33 cellular contexts compared by ENCODE assay signal in genomic region chr6:99177736-99178135, GRCh38.
"Had no signal": no experiment of that assay in that cellular context is flagged by ENCODE, and none has a peak within 500 bp of the region (broad histone marks: within the 10 kb centered on the region; RNA-seq: fewer than 3 reads in every experiment).

No MANE protein-coding gene starts in this region.

- H3K4me1 Mint-ChIP-seq: activated CD4-positive, alpha-beta T cell treated with anti-CD3 and anti-CD28 coated beads for 36 hours; activated CD4-positive, alpha-beta T cell treated with anti-CD3 and anti-CD28 coated beads, Interleukin-2, amount 10 ng/mL, durations not matched to agents 24 days and 14 days; activated CD8-positive, alpha-beta memory T cell treated with anti-CD3 and anti-CD28 coated beads, Interleukin-2, amount 10 ng/mL, durations not matched to agents 7 days and 5 days; activated naive CD4-positive, alpha-beta T cell treated with anti-CD3 and anti-CD28 coated beads, Interleukin-2, amount 50 U/mL, for 24 hours; activated naive CD8-positive, alpha-beta T cell treated with anti-CD3 and anti-CD28 coated beads for 36 hours; activated naive CD8-positive, alpha-beta T cell treated with anti-CD3 and anti-CD28 coated beads, Interleukin-2, amount 50 U/mL, for 24 hours had no signal

- H3K27me3 Mint-ChIP-seq: activated CD4-positive, alpha-beta T cell treated with anti-CD3 and anti-CD28 coated beads, Interleukin-2, amount 10 ng/mL, durations not matched to agents 24 days and 14 days; activated CD8-positive, alpha-beta memory T cell treated with anti-CD3 and anti-CD28 coated beads, Interleukin-2, amount 10 ng/mL, durations not matched to agents 7 days and 5 days; activated naive CD4-positive, alpha-beta T cell treated with anti-CD3 and anti-CD28 coated beads, Interleukin-2, amount 50 U/mL, for 24 hours; activated naive CD8-positive, alpha-beta T cell treated with anti-CD3 and anti-CD28 coated beads for 36 hours; activated naive CD8-positive, alpha-beta T cell treated with anti-CD3 and anti-CD28 coated beads, Interleukin-2, amount 50 U/mL, for 24 hours had no signal

- ATAC-seq: activated CD4-positive, alpha-beta T cell treated with anti-CD3 and anti-CD28 coated beads for 36 hours; activated CD8-positive, alpha-beta memory T cell treated with anti-CD3 and anti-CD28 coated beads, Interleukin-2, amount 10 ng/mL, durations not matched to agents 7 days and 5 days; activated CD8-positive, alpha-beta T cell treated with anti-CD3 and anti-CD28 coated beads, Interleukin-2, amount 10 ng/mL, durations not matched to agents 7 days and 5 days; activated naive CD8-positive, alpha-beta T cell treated with anti-CD3 and anti-CD28 coated beads, Interleukin-2, amount 50 U/mL, for 24 hours; gastrocnemius medialis; heart left ventricle had no signal

- H3K9me3 ChIP-seq: adrenal gland, ascending aorta, colonic mucosa had no signal

- DNase-seq: activated CD4-positive, alpha-beta memory T cell treated with anti-CD3 and anti-CD28 coated beads for 36 hours; activated CD4-positive, alpha-beta T cell treated with anti-CD3 and anti-CD28 coated beads for 36 hours; activated CD4-positive, alpha-beta T cell treated with anti-CD3 and anti-CD28 coated beads, Interleukin-2, amount 10 ng/mL, durations not matched to agents 24 days and 14 days; activated CD4-positive, CD25-positive, alpha-beta regulatory T cell; activated CD4-positive, CD25-positive, alpha-beta regulatory T cell treated with anti-CD3 and anti-CD28 coated beads, Interleukin-2, amount 50 U/mL, for 72 hours; activated CD8-positive, alpha-beta memory T cell treated with anti-CD3 and anti-CD28 coated beads, Interleukin-2, amount 10 ng/mL, durations not matched to agents 7 days and 5 days; activated CD8-positive, alpha-beta memory T cell treated with anti-CD3 and anti-CD28 coated beads, Interleukin-2, amount 50 U/mL, for 4 hours; activated CD8-positive, alpha-beta T cell treated with anti-CD3 and anti-CD28 coated beads, Interleukin-2, amount 10 ng/mL, durations not matched to agents 7 days and 5 days; activated effector memory CD4-positive, alpha-beta T cell treated with anti-CD3 and anti-CD28 coated beads, Interleukin-2, amount 50 U/mL, for 16 hours; activated naive CD4-positive, alpha-beta T cell treated with anti-CD3 and anti-CD28 coated beads for 36 hours; activated naive CD8-positive, alpha-beta T cell treated with anti-CD3 and anti-CD28 coated beads for 36 hours; activated naive CD8-positive, alpha-beta T cell treated with anti-CD3 and anti-CD28 coated beads, Interleukin-2, amount 50 U/mL, for 24 hours; activated T-cell treated with anti-CD3 and anti-CD28 coated beads, Interleukin-2, amount 50 U/mL, for 1 hour; activated T-cell treated with anti-CD3 and anti-CD28 coated beads, Interleukin-2, amount 50 U/mL, for 48 hours; adrenal gland; brain microvascular endothelial cell; central memory CD4-positive, alpha-beta T cell; cerebellar nuclear complex; colonic mucosa; effector CD8-positive, alpha-beta T cell; erythroblast; gastrocnemius medialis; glutamatergic neuron; heart left ventricle; T-helper 2 cell had no signal

- H3K4me3 Mint-ChIP-seq: activated CD4-positive, alpha-beta memory T cell treated with anti-CD3 and anti-CD28 coated beads for 36 hours; activated CD4-positive, alpha-beta T cell treated with anti-CD3 and anti-CD28 coated beads for 36 hours; activated CD4-positive, alpha-beta T cell treated with anti-CD3 and anti-CD28 coated beads, Interleukin-2, amount 10 ng/mL, durations not matched to agents 24 days and 14 days; activated CD8-positive, alpha-beta memory T cell treated with anti-CD3 and anti-CD28 coated beads, Interleukin-2, amount 10 ng/mL, durations not matched to agents 7 days and 5 days; activated CD8-positive, alpha-beta T cell treated with anti-CD3 and anti-CD28 coated beads, Interleukin-2, amount 10 ng/mL, durations not matched to agents 7 days and 5 days; activated naive CD4-positive, alpha-beta T cell treated with anti-CD3 and anti-CD28 coated beads for 36 hours; activated naive CD4-positive, alpha-beta T cell treated with anti-CD3 and anti-CD28 coated beads, Interleukin-2, amount 50 U/mL, for 24 hours; activated naive CD8-positive, alpha-beta T cell treated with anti-CD3 and anti-CD28 coated beads for 36 hours; activated naive CD8-positive, alpha-beta T cell treated with anti-CD3 and anti-CD28 coated beads, Interleukin-2, amount 50 U/mL, for 24 hours; activated T-helper 1 cell treated with anti-CD3 and anti-CD28 coated beads, Interleukin-12 subunit alpha, Interleukin-12 subunit beta, Interleukin-2, Interleukin-4 antibody, amounts not matched to agents 30 ng/mL and 10 ng/mL and 1 ng/mL, durations not matched to agents 14 hours and 24 hours and 36 hours had no signal

- H3K27me3 ChIP-seq: adrenal gland, ascending aorta, brain microvascular endothelial cell, colonic mucosa, esophagus muscularis mucosa, foreskin keratinocyte, gastrocnemius medialis, heart left ventricle had no signal

- H3K36me3 ChIP-seq: adrenal gland, ascending aorta, brain microvascular endothelial cell, colonic mucosa, esophagus muscularis mucosa, gastrocnemius medialis, heart left ventricle had no signal

- FAIRE-seq: endometrium, endothelial cell of umbilical vein had no signal

- H3K36me3 Mint-ChIP-seq: activated CD4-positive, alpha-beta memory T cell treated with anti-CD3 and anti-CD28 coated beads for 36 hours; activated CD8-positive, alpha-beta memory T cell treated with anti-CD3 and anti-CD28 coated beads, Interleukin-2, amount 10 ng/mL, durations not matched to agents 7 days and 5 days; activated naive CD8-positive, alpha-beta T cell treated with anti-CD3 and anti-CD28 coated beads for 36 hours had no signal

- H3K27ac ChIP-seq: adrenal gland, ascending aorta, brain microvascular endothelial cell, colonic mucosa, esophagus muscularis mucosa, foreskin keratinocyte, gastrocnemius medialis, heart left ventricle had no signal

- H3K4me1 ChIP-seq: adrenal gland, ascending aorta, colonic mucosa, esophagus muscularis mucosa, foreskin keratinocyte, gastrocnemius medialis, heart left ventricle had no signal

- H3K27ac Mint-ChIP-seq: activated CD4-positive, alpha-beta memory T cell treated with anti-CD3 and anti-CD28 coated beads for 36 hours; activated CD4-positive, alpha-beta T cell treated with anti-CD3 and anti-CD28 coated beads for 36 hours; activated CD4-positive, alpha-beta T cell treated with anti-CD3 and anti-CD28 coated beads, Interleukin-2, amount 10 ng/mL, durations not matched to agents 24 days and 14 days; activated CD8-positive, alpha-beta memory T cell treated with anti-CD3 and anti-CD28 coated beads, Interleukin-2, amount 10 ng/mL, durations not matched to agents 7 days and 5 days; activated CD8-positive, alpha-beta T cell treated with anti-CD3 and anti-CD28 coated beads, Interleukin-2, amount 10 ng/mL, durations not matched to agents 7 days and 5 days; activated naive CD4-positive, alpha-beta T cell treated with anti-CD3 and anti-CD28 coated beads for 36 hours; activated naive CD4-positive, alpha-beta T cell treated with anti-CD3 and anti-CD28 coated beads, Interleukin-2, amount 50 U/mL, for 24 hours; activated naive CD8-positive, alpha-beta T cell treated with anti-CD3 and anti-CD28 coated beads for 36 hours; activated naive CD8-positive, alpha-beta T cell treated with anti-CD3 and anti-CD28 coated beads, Interleukin-2, amount 50 U/mL, for 24 hours; activated T-helper 1 cell treated with anti-CD3 and anti-CD28 coated beads, Interleukin-12 subunit alpha, Interleukin-12 subunit beta, Interleukin-2, Interleukin-4 antibody, amounts not matched to agents 30 ng/mL and 10 ng/mL and 1 ng/mL, durations not matched to agents 14 hours and 24 hours and 36 hours; activated T-helper 2 cell treated with anti-CD3 and anti-CD28 coated beads, Interferon-gamma antibody, Interleukin-2, Interleukin-4, amounts not matched to agents 10 μg/mL and 5 μg/mL and 100 μg/mL, durations not matched to agents 14 hours and 24 hours and 36 hours had no signal

- H3K4me3 ChIP-seq: adrenal gland, ascending aorta, colonic mucosa, esophagus muscularis mucosa, gastrocnemius medialis, heart left ventricle had no signal
